Comparison of ENCODE assay signal across 8 cellular contexts in the genomic region with DNA sequence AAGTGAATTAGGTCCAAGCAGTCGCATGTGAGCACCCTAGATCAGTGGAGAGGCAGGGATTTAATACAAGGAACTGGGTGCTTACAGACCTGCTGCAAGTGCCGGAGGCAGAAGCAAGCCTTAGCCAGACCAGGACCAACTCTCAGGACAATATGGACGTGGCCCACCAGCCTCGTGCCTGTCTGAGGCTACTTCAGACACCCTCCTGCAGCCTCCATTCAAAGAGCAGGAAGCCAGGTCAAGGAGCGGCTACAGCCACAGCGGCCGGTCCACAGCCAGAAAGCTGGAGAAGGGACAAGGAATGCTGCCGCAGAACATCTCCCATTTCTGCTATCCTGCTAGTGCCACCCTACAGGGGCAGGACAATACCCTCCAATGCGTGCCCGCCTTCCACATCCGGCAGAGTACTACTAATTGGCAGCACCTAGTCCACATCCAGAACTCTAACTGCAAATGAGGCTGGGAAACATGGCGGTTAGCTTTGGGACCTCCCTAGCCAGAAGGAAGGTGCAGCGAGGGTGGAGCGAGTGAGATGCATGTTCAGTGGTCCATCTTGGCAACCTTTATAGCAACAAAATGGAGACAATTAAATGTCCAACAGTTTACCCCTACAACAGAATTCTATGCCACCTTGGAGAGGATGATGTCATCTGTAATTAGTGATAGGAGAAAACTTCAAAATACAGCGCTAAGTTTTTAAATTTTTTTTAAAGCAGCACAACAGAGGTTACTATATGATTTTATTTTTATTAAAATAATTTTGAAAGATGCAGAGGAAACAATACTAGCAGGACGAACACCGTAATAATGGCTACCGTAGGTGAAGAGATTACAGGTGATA. TPM values are rescaled to one million over a fixed set of nuclear protein-coding genes. Genes with fewer than 3 reads are reported as not detected.
DNase-seq lines count a peak whose midpoint lies in the region; ATAC-seq and TF ChIP-seq lines count a peak whose summit lies in the region.

No MANE protein-coding gene starts in this region.

- H3K4me3 Mint-ChIP-seq in activated CD8-positive, alpha-beta memory T cell treated with anti-CD3 and anti-CD28 coated beads, Interleukin-2, amount 10 ng/mL, durations not matched to agents 7 days and 5 days = peak overlapping the region; percentile 86
- H3K4me3 Mint-ChIP-seq in activated CD8-positive, alpha-beta T cell treated with anti-CD3 and anti-CD28 coated beads for 36 hours = peak overlapping the region; percentile 95
- peak overlapping the region; percentile 88 to 96 (median 94) for H3K4me3 Mint-ChIP-seq in immature natural killer cell
- peak overlapping the region; percentile 92 to 96 for H3K4me3 Mint-ChIP-seq in stimulated activated naive CD8-positive, alpha-beta T cell treated with anti-CD3 and anti-CD28 coated beads, Interleukin-15, amount 100 ng/mL, for 72 hours

- TF ChIP-seq CTCF in activated CD8-positive, alpha-beta T cell treated with anti-CD3 and anti-CD28 coated beads for 36 hours (IDR thresholded peaks at IDR 0.05) = no peak

- intact Hi-C loops in activated CD8-positive, alpha-beta T cell treated with anti-CD3 and anti-CD28 coated beads for 36 hours (cut with micrococcal nuclease) = no loop called here

- H3K27ac Mint-ChIP-seq in activated CD8-positive, alpha-beta memory T cell treated with anti-CD3 and anti-CD28 coated beads, Interleukin-2, amount 10 ng/mL, durations not matched to agents 7 days and 5 days = no peak overlapping the region
- H3K27ac Mint-ChIP-seq in activated CD8-positive, alpha-beta T cell treated with anti-CD3 and anti-CD28 coated beads for 36 hours = no peak overlapping the region
- H3K27ac Mint-ChIP-seq in immature natural killer cell = peak overlapping the region in 3 of 6 donors; percentile 63 to 68 (median 67)
- H3K27ac Mint-ChIP-seq in stimulated activated naive CD8-positive, alpha-beta T cell treated with anti-CD3 and anti-CD28 coated beads, Interleukin-15, amount 100 ng/mL, for 72 hours = peak overlapping the region in 1 of 2 donors; percentile 97

- no peaks in the 10 kb centered on the region for H3K9me3 Mint-ChIP-seq in activated CD8-positive, alpha-beta memory T cell treated with anti-CD3 and anti-CD28 coated beads, Interleukin-2, amount 10 ng/mL, durations not matched to agents 7 days and 5 days (ENCODE audit: low read depth)
- peaks cover 4% of the 10 kb centered on the region for H3K9me3 Mint-ChIP-seq in activated CD8-positive, alpha-beta T cell treated with anti-CD3 and anti-CD28 coated beads for 36 hours
- H3K9me3 Mint-ChIP-seq in immature natural killer cell = no peaks in the 10 kb centered on the region
- H3K9me3 Mint-ChIP-seq in stimulated activated naive CD8-positive, alpha-beta T cell treated with anti-CD3 and anti-CD28 coated beads, Interleukin-15, amount 100 ng/mL, for 72 hours = peaks cover under 1 to 10% of the 10 kb centered on the region in 2 donors

- H3K36me3 Mint-ChIP-seq in activated CD8-positive, alpha-beta memory T cell treated with anti-CD3 and anti-CD28 coated beads, Interleukin-2, amount 10 ng/mL, durations not matched to agents 7 days and 5 days = peaks cover 14% of the 10 kb centered on the region
- H3K36me3 Mint-ChIP-seq in activated CD8-positive, alpha-beta T cell treated with anti-CD3 and anti-CD28 coated beads for 36 hours (ENCODE audit: low read depth) = peaks cover 29% of the 10 kb centered on the region
- peaks cover 3 to 7% (median 5%) of the 10 kb centered on the region in 3 donors for H3K36me3 Mint-ChIP-seq in immature natural killer cell

- no peak for ATAC-seq in activated CD8-positive, alpha-beta memory T cell treated with anti-CD3 and anti-CD28 coated beads, Interleukin-2, amount 10 ng/mL, durations not matched to agents 7 days and 5 days
- ATAC-seq in activated CD8-positive, alpha-beta T cell treated with anti-CD3 and anti-CD28 coated beads for 36 hours = no peak
- ATAC-seq in stimulated activated naive CD8-positive, alpha-beta T cell treated with anti-CD3 and anti-CD28 coated beads, Interleukin-15, amount 100 ng/mL, for 72 hours = no peak

- POLR2A ChIA-PET in activated CD8-positive, alpha-beta T cell treated with anti-CD3 and anti-CD28 coated beads for 36 hours (lab: Charles Lee) = interaction anchor here (0.7 kb wide), 1 partner anchor 500 kb away, joined by 3 read pairs; no protein-coding TSS in a partner anchor

- peaks cover 20% of the 10 kb centered on the region for H3K27me3 Mint-ChIP-seq in activated CD8-positive, alpha-beta memory T cell treated with anti-CD3 and anti-CD28 coated beads, Interleukin-2, amount 10 ng/mL, durations not matched to agents 7 days and 5 days
- H3K27me3 Mint-ChIP-seq in activated CD8-positive, alpha-beta T cell treated with anti-CD3 and anti-CD28 coated beads for 36 hours = peaks cover 1% of the 10 kb centered on the region
- H3K27me3 Mint-ChIP-seq in immature natural killer cell (ENCODE audit: low read depth in 3 of 3) = peaks cover 1 to 3% (median 2%) of the 10 kb centered on the region in 3 donors
- H3K27me3 Mint-ChIP-seq in stimulated activated naive CD8-positive, alpha-beta T cell treated with anti-CD3 and anti-CD28 coated beads, Interleukin-15, amount 100 ng/mL, for 72 hours = peaks cover 21% of the 10 kb centered on the region

- DNase-seq in activated CD8-positive, alpha-beta memory T cell treated with anti-CD3 and anti-CD28 coated beads, Interleukin-2, amount 10 ng/mL, durations not matched to agents 7 days and 5 days = no peak
- no peak for DNase-seq in activated CD8-positive, alpha-beta memory T cell treated with anti-CD3 and anti-CD28 coated beads, Interleukin-2, amount 50 U/mL, for 48 hours
- no peak for DNase-seq in activated CD8-positive, alpha-beta T cell treated with anti-CD3 and anti-CD28 coated beads for 36 hours
- no peak for DNase-seq in immature natural killer cell
- no peak for DNase-seq in stimulated activated naive CD8-positive, alpha-beta T cell treated with anti-CD3 and anti-CD28 coated beads, Interleukin-15, amount 100 ng/mL, for 72 hours
- DNase-seq in islet precursor cell = no peak
- DNase-seq in HK-2 (ENCODE audit: unreplicated experiment) = no peak
- DNase-seq in activated CD8-positive, alpha-beta memory T cell treated with anti-CD3 and anti-CD28 coated beads for 24 hours = no peak

- H3K4me1 Mint-ChIP-seq in activated CD8-positive, alpha-beta memory T cell treated with anti-CD3 and anti-CD28 coated beads, Interleukin-2, amount 10 ng/mL, durations not matched to agents 7 days and 5 days = peaks cover 11% of the 10 kb centered on the region
- peaks cover 12% of the 10 kb centered on the region for H3K4me1 Mint-ChIP-seq in activated CD8-positive, alpha-beta T cell treated with anti-CD3 and anti-CD28 coated beads for 36 hours (ENCODE audit: low read depth)
- peaks cover 16 to 23% of the 10 kb centered on the region in 2 donors for H3K4me1 Mint-ChIP-seq in immature natural killer cell
- peaks cover 25% of the 10 kb centered on the region for H3K4me1 Mint-ChIP-seq in stimulated activated naive CD8-positive, alpha-beta T cell treated with anti-CD3 and anti-CD28 coated beads, Interleukin-15, amount 100 ng/mL, for 72 hours

- CTCF ChIA-PET in activated CD8-positive, alpha-beta memory T cell treated with anti-CD3 and anti-CD28 coated beads, Interleukin-2, amount 10 ng/mL, durations not matched to agents 7 days and 5 days (lab: Charles Lee) = no interaction called here
- CTCF ChIA-PET in activated CD8-positive, alpha-beta T cell treated with anti-CD3 and anti-CD28 coated beads for 36 hours (lab: Charles Lee) = interaction anchor here (1.3 kb wide), 1 partner anchor 26 kb away, joined by 3 read pairs; no protein-coding TSS in a partner anchor

RNA-seq across cellular contexts. Expression of gene ALDH1B1, which starts 1.0 kb away (rescaled TPM):
- 10 to 100 TPM; 13.5 to 16.7 TPM for total RNA-seq in activated CD8-positive, alpha-beta memory T cell treated with anti-CD3 and anti-CD28 coated beads, Interleukin-2, amount 10 ng/mL, durations not matched to agents 7 days and 5 days
- total RNA-seq in activated CD8-positive, alpha-beta T cell treated with anti-CD3 and anti-CD28 coated beads for 36 hours = 10 to 100 TPM; 23.9 to 26.5 TPM
- polyA plus RNA-seq in immature natural killer cell = 10 to 100 TPM in 2 of 3 donors, 1 to 10 TPM in 1; 8.8 to 14.2 (median 10.9) TPM

RNA-seq across cellular contexts. Expression of gene IGFBPL1, which starts 32.8 kb away (rescaled TPM):
- not detected for total RNA-seq in activated CD8-positive, alpha-beta memory T cell treated with anti-CD3 and anti-CD28 coated beads, Interleukin-2, amount 10 ng/mL, durations not matched to agents 7 days and 5 days
- total RNA-seq in activated CD8-positive, alpha-beta T cell treated with anti-CD3 and anti-CD28 coated beads for 36 hours = not detected
- not detected for polyA plus RNA-seq in immature natural killer cell
